ENCODE assay signal across 1 cellular context in genomic region chr20:39899881-39900280, GRCh38.
TF ChIP-seq lines count a peak whose summit lies in the region.

No MANE protein-coding gene starts in this region.

TF ChIP-seq in H1, 55 proteins besides CTCF, POLR2A, EP300 and RAD21:
- TF ChIP-seq POU5F1 (IDR thresholded peaks at IDR 0.05; ENCODE audit: low read depth, low read length), result no peak
- TF ChIP-seq YY1 (IDR thresholded peaks at IDR 0.05; ENCODE audit: low read depth, low read length), result peak; percentile 23; the same call in 1 of the 2 replicates
- 0 out of 2 replicates have a peak, but pooled peaks have one; percentile 47 for TF ChIP-seq TCF12 (IDR thresholded peaks at IDR 0.05; ENCODE audit: low read depth, low read length)
- TF ChIP-seq SRF (IDR thresholded peaks at IDR 0.05; ENCODE audit: low read depth, low read length), result no peak
